Comparison of ENCODE assay signal across 8 cellular contexts in the genomic region with DNA sequence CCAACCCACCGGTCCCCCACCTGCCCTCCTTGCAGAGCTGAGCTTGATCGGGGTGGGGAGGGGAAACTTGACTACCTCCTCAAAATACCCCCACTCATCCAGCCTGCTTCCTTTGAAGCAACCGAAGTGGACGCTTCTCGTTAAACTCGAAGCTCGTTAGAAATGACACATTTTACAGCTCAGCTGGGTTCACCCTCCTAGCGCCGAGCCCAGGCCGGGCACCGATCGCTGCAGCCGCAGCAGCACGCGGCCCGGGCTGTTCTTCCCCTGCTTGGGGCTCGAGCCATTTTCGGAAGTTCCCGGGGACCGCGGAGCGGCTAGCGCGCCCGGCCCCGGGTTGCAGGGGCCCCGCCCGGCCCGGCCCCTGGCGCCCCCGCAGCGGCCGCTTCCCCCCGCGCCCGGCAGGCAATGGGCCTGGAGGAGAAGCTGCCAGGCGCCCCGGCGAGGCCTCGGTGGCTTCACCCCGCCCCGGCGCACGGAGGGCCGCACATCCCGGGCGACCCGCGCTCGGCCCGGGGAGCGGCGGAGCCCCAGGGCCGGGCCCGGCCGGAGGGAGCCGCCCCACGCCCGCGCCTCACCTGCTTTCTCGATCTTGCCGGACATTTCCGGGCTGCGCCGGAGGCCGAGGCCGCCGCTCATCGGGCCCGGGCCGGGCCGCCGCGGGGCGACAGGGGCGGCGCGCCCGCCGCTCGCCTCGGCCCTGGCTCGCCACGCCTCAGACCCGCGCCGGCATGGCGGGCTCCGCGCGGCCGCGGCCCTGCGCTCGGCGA. TPM values are rescaled to one million over a fixed set of nuclear protein-coding genes. Genes with fewer than 3 reads are reported as not detected.
DNase-seq lines count a peak whose midpoint lies in the region; ATAC-seq and TF ChIP-seq lines count a peak whose summit lies in the region.

No MANE protein-coding gene starts in this region.

- no peaks in the 10 kb centered on the region for H3K36me3 ChIP-seq in kidney epithelial cell (ENCODE audit: control insufficient read depth, insufficient read depth, low read length)

- H3K27ac Mint-ChIP-seq in T-cell = peak overlapping the region; percentile 91 to 95

- H3K4me3 ChIP-seq in cardiac fibroblast (replicated peaks in 1 of 2; ENCODE audit: low read depth in 2 of 2, low read length in 2 of 2) = peak overlapping the region; percentile 58 to 67
- peak overlapping the region; percentile 60 for H3K4me3 ChIP-seq in kidney epithelial cell (ENCODE audit: low read depth, low read length)

- H3K4me3 Mint-ChIP-seq in T-cell = peak overlapping the region; percentile 87 to 95 (median 90)

- H3K36me3 Mint-ChIP-seq in T-cell = peaks cover 16% of the 10 kb centered on the region

- ATAC-seq in HG02981 (IDR thresholded peaks at IDR 0.05; ENCODE audit: unreplicated experiment) (peak; percentile 34), T-cell (replicated peaks in 1 of 4) (peak; percentile 22 to 38 (median 28))

- H3K4me1 Mint-ChIP-seq in T-cell = peaks cover 55 to 66% (median 65%) of the 10 kb centered on the region in 3 donors

- no peaks in the 10 kb centered on the region for H3K9me3 Mint-ChIP-seq in T-cell

- no peaks in the 10 kb centered on the region for H3K27me3 ChIP-seq in kidney epithelial cell (ENCODE audit: control insufficient read depth, insufficient read depth, low read length)

- H3K27me3 Mint-ChIP-seq in T-cell = no peaks in the 10 kb centered on the region

- POLR2A ChIA-PET in T-cell (lab: Charles Lee) = interaction anchor here (0.5 to 1.0 kb wide), 4 partner anchors 9 to 104 kb away, joined by 3 to 6 read pairs (median 4); no protein-coding TSS in a partner anchor

- peak; percentile 74 for DNase-seq in DMS 273 (lab: John Stamatoyannopoulos, UW; ENCODE audit: unreplicated experiment)
- no peak for DNase-seq in DMS 273 treated with DMSO at 0.1 percent for 48 hours (lab: John Stamatoyannopoulos, UW)
- DNase-seq in T-cell = peak in 15 of 34 experiments; percentile 21 to 53 (median 38)
- DNase-seq in cardiac fibroblast (ENCODE audit: low read depth in 2 of 2) = peak in 1 of 2 donors; percentile 32
- DNase-seq in kidney epithelial cell (ENCODE audit: low read depth) = no peak
- DNase-seq in stimulated activated CD4-positive, alpha-beta T cell treated with anti-CD3 and anti-CD28 coated beads, Interleukin-4, amount 100 ng/mL, for 4 hours = peak; percentile 30 to 46
- no peak for DNase-seq in MV-4-11 (lab: John Stamatoyannopoulos, UW)

- TF ChIP-seq CTCF in cardiac fibroblast (IDR thresholded peaks at IDR 0.05; ENCODE audit: low read depth, low read length) = no peak
- no peak for TF ChIP-seq CTCF in kidney epithelial cell (IDR thresholded peaks at IDR 0.05; ENCODE audit: insufficient read depth, low read length, poor library complexity, severe bottlenecking)

- CTCF ChIA-PET in T-cell (lab: Charles Lee) = interaction anchor here in 1 of 2 donors (0.7 to 3.1 kb wide), 8 partner anchors 10 to 112 kb away, joined by 3 to 18 read pairs (median 4); no protein-coding TSS in a partner anchor

RNA-seq across cellular contexts. Expression of gene RAPGEF1, which starts 0.5 kb away (rescaled TPM):
- total RNA-seq in T-cell (100 to 1,000 TPM in 4 of 5 donors, 10 to 100 TPM in 1; 97.9 to 167 (median 139) TPM), kidney epithelial cell (43.5 TPM in 2 replicates)

Comparison
In these comparisons a context has a peak if more than half of its experiments do, and no peak if none do; other contexts are left out.
1. DNase-seq: peak in DMS 273 (single experiment) and stimulated activated CD4-positive, alpha-beta T cell treated with anti-CD3 and anti-CD28 coated beads, Interleukin-4, amount 100 ng/mL, for 4 hours (2 of 2); none in DMS 273 treated with DMSO at 0.1 percent for 48 hours (single experiment), kidney epithelial cell (single experiment) and MV-4-11 (single experiment).